9 cellular contexts compared by ENCODE assay signal in genomic region chr6:93592417-93592816, GRCh38.
"Had no signal": no experiment of that assay in that cellular context is flagged by ENCODE, and none has a peak within 500 bp of the region (broad histone marks: within the 10 kb centered on the region; RNA-seq: fewer than 3 reads in every experiment).

No MANE protein-coding gene starts in this region.

- H3K36me3 ChIP-seq: HAP-1 had no signal

- ATAC-seq: GM23338, HCT116 had no signal

- H3K4me2 ChIP-seq: GM23338 had no signal

- H3K4me1 ChIP-seq: HAP-1 had no signal

- H3K9ac ChIP-seq: GM23248 had no signal

- H3K27ac ChIP-seq: GM23248 had no signal

- H3K4me3 ChIP-seq: GM23248, GM23338, HAP-1 had no signal

- H2AFZ ChIP-seq: GM23248, GM23338 had no signal

- H3K9me3 ChIP-seq: HAP-1 had no signal

- DNase-seq: GM23248, GOT3, H7, H9, HCEC 1CT, HFFc6 had no signal
